ENCODE assay signal across 3 cellular contexts in the genomic region with DNA sequence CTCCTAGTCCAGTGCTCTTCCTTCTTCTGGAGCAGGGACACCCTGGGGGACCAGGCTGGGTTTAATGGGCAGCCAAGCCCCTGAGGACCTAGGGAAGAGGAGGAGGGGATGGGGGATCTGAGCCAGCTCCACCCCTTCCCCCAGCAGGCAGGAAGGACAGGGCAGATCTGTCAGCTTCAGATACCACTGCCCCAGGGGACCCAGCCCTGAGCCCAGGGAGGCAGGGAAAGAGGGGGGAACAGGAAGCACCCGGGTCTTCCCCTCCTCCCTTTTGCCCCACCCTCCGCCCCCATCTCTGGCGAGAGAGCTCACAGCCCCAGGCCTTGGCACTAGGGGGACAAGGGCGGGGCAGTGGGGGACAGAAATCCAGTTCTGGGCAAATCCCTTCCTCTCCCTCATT.
TF ChIP-seq lines count a peak whose summit lies in the region.

No MANE protein-coding gene starts in this region.

TF ChIP-seq in SK-N-SH, 30 proteins besides CTCF, POLR2A, EP300 and RAD21 (continues in another document):
- TF ChIP-seq TAF1 (IDR thresholded peaks at IDR 0.05; ENCODE audit: borderline replicate concordance, low read depth, low read length) (no peak), PBX3 (IDR thresholded peaks at IDR 0.05) (no peak), MEF2A (IDR thresholded peaks at IDR 0.05; ENCODE audit: borderline replicate concordance, low read depth) (no peak), JUND (IDR thresholded peaks at IDR 0.05) (no peak), MXI1 (IDR thresholded peaks at IDR 0.05; ENCODE audit: low read depth, low read length) (no peak), TEAD4 (IDR thresholded peaks at IDR 0.05; ENCODE audit: borderline replicate concordance, insufficient read depth) (no peak), POLR2AphosphoS5 (IDR thresholded peaks at IDR 0.05; ENCODE audit: low read depth, low read length) (no peak), EZH2phosphoT487 (IDR thresholded peaks at IDR 0.05; ENCODE audit: borderline replicate concordance, low read depth) (no peak), NRF1 (IDR thresholded peaks at IDR 0.05; ENCODE audit: low read depth, low read length) (no peak)
- TF ChIP-seq, protein P1, sequence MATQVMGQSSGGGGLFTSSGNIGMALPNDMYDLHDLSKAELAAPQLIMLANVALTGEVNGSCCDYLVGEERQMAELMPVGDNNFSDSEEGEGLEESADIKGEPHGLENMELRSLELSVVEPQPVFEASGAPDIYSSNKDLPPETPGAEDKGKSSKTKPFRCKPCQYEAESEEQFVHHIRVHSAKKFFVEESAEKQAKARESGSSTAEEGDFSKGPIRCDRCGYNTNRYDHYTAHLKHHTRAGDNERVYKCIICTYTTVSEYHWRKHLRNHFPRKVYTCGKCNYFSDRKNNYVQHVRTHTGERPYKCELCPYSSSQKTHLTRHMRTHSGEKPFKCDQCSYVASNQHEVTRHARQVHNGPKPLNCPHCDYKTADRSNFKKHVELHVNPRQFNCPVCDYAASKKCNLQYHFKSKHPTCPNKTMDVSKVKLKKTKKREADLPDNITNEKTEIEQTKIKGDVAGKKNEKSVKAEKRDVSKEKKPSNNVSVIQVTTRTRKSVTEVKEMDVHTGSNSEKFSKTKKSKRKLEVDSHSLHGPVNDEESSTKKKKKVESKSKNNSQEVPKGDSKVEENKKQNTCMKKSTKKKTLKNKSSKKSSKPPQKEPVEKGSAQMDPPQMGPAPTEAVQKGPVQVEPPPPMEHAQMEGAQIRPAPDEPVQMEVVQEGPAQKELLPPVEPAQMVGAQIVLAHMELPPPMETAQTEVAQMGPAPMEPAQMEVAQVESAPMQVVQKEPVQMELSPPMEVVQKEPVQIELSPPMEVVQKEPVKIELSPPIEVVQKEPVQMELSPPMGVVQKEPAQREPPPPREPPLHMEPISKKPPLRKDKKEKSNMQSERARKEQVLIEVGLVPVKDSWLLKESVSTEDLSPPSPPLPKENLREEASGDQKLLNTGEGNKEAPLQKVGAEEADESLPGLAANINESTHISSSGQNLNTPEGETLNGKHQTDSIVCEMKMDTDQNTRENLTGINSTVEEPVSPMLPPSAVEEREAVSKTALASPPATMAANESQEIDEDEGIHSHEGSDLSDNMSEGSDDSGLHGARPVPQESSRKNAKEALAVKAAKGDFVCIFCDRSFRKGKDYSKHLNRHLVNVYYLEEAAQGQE (IDR thresholded peaks at IDR 0.05; ENCODE audit: low read depth, low read length): no peak
- TF ChIP-seq, protein P2, sequence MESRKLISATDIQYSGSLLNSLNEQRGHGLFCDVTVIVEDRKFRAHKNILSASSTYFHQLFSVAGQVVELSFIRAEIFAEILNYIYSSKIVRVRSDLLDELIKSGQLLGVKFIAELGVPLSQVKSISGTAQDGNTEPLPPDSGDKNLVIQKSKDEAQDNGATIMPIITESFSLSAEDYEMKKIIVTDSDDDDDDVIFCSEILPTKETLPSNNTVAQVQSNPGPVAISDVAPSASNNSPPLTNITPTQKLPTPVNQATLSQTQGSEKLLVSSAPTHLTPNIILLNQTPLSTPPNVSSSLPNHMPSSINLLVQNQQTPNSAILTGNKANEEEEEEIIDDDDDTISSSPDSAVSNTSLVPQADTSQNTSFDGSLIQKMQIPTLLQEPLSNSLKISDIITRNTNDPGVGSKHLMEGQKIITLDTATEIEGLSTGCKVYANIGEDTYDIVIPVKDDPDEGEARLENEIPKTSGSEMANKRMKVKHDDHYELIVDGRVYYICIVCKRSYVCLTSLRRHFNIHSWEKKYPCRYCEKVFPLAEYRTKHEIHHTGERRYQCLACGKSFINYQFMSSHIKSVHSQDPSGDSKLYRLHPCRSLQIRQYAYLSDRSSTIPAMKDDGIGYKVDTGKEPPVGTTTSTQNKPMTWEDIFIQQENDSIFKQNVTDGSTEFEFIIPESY (IDR thresholded peaks at IDR 0.05; ENCODE audit: borderline replicate concordance, low read depth): no peak

TF ChIP-seq in SK-N-SH treated with all-trans-retinoic acid at 6 μM for 48 hours, 23 proteins besides CTCF, POLR2A, EP300 and RAD21:
- no peak for TF ChIP-seq ARNTL (CRISPR knock-in tag; IDR thresholded peaks at IDR 0.05; ENCODE audit: borderline replicate concordance, low read depth)
- TF ChIP-seq TCF4 (CRISPR knock-in tag; IDR thresholded peaks at IDR 0.05; ENCODE audit: borderline replicate concordance): no peak
- no peak for TF ChIP-seq ZFP30 (CRISPR knock-in tag; IDR thresholded peaks at IDR 0.05)
- no peak for TF ChIP-seq RARB (CRISPR knock-in tag; IDR thresholded peaks at IDR 0.05)
- no peak for TF ChIP-seq SNAI2 (CRISPR knock-in tag; IDR thresholded peaks at IDR 0.05)
- TF ChIP-seq ZNF565 (CRISPR knock-in tag; conservative IDR thresholded peaks at IDR 0.05; ENCODE audit: low read depth): no peak
- TF ChIP-seq BACH2 (CRISPR knock-in tag; IDR thresholded peaks at IDR 0.05; ENCODE audit: borderline replicate concordance): no peak
- TF ChIP-seq ISL1 (CRISPR knock-in tag; IDR thresholded peaks at IDR 0.05): no peak
- TF ChIP-seq PPARA (CRISPR knock-in tag; IDR thresholded peaks at IDR 0.05; ENCODE audit: borderline replicate concordance): no peak
- TF ChIP-seq TSHZ2 (CRISPR knock-in tag; IDR thresholded peaks at IDR 0.05): no peak
- TF ChIP-seq TOX (CRISPR knock-in tag; IDR thresholded peaks at IDR 0.05; ENCODE audit: borderline replicate concordance): no peak
- TF ChIP-seq ZFP3 (CRISPR knock-in tag; IDR thresholded peaks at IDR 0.05): no peak
- no peak for TF ChIP-seq ZNF70 (CRISPR knock-in tag; IDR thresholded peaks at IDR 0.05)
- TF ChIP-seq CREB5 (CRISPR knock-in tag; IDR thresholded peaks at IDR 0.05; ENCODE audit: low read depth): no peak
TF ChIP-seq in SK-N-SH treated with all-trans-retinoic acid at 6 μM for 48 hours: peak in this region for 0.

TF ChIP-seq in H1, 55 proteins besides CTCF, POLR2A, EP300 and RAD21:
- TF ChIP-seq BRCA1 (IDR thresholded peaks at IDR 0.05; ENCODE audit: low read depth, low read length): no peak
- TF ChIP-seq, protein P3, sequence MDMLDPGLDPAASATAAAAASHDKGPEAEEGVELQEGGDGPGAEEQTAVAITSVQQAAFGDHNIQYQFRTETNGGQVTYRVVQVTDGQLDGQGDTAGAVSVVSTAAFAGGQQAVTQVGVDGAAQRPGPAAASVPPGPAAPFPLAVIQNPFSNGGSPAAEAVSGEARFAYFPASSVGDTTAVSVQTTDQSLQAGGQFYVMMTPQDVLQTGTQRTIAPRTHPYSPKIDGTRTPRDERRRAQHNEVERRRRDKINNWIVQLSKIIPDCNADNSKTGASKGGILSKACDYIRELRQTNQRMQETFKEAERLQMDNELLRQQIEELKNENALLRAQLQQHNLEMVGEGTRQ (IDR thresholded peaks at IDR 0.05; ENCODE audit: low read length): no peak
- TF ChIP-seq POLR2AphosphoS5 (IDR thresholded peaks at IDR 0.05; ENCODE audit: low read depth, low read length): no peak
- TF ChIP-seq RFX5 (IDR thresholded peaks at IDR 0.05; ENCODE audit: borderline replicate concordance, low read depth, low read length): no peak
- no peak for TF ChIP-seq EGR1 (IDR thresholded peaks at IDR 0.05; ENCODE audit: borderline replicate concordance, low read depth, low read length)
- no peak for TF ChIP-seq SIRT6 (IDR thresholded peaks at IDR 0.05; ENCODE audit: low read length)
- TF ChIP-seq FOSL1 (IDR thresholded peaks at IDR 0.05; ENCODE audit: insufficient read depth, low read depth, low read length): no peak
- no peak for TF ChIP-seq SUZ12 (IDR thresholded peaks at IDR 0.05; ENCODE audit: low read length)
- no peak for TF ChIP-seq SAP30 (IDR thresholded peaks at IDR 0.05; ENCODE audit: insufficient read depth, insufficient replicate concordance, low read length)
- no peak for TF ChIP-seq TAF7 (optimal IDR thresholded peaks at IDR 0.05; ENCODE audit: borderline replicate concordance, low read depth, low read length)
- no peak for TF ChIP-seq SIN3A (conservative IDR thresholded peaks at IDR 0.05 in 1 of 2, IDR thresholded peaks at IDR 0.05 in 1 of 2; ENCODE audit: low read depth in 1 of 2, low read length in 2 of 2)
- TF ChIP-seq PHF8 (conservative IDR thresholded peaks at IDR 0.05; ENCODE audit: low read depth, low read length): no peak
- no peak for TF ChIP-seq TBP (IDR thresholded peaks at IDR 0.05; ENCODE audit: low read depth, low read length)
- TF ChIP-seq YY1 (IDR thresholded peaks at IDR 0.05; ENCODE audit: low read depth, low read length): no peak
- TF ChIP-seq CREB1 (IDR thresholded peaks at IDR 0.05): no peak
- no peak for TF ChIP-seq KDM1A (IDR thresholded peaks at IDR 0.05; ENCODE audit: borderline replicate concordance, low read length)
- no peak for TF ChIP-seq BACH1 (IDR thresholded peaks at IDR 0.05; ENCODE audit: low read length)
- TF ChIP-seq ATF3 (IDR thresholded peaks at IDR 0.05; ENCODE audit: insufficient read depth, low read depth, low read length): no peak
- TF ChIP-seq, protein P4, sequence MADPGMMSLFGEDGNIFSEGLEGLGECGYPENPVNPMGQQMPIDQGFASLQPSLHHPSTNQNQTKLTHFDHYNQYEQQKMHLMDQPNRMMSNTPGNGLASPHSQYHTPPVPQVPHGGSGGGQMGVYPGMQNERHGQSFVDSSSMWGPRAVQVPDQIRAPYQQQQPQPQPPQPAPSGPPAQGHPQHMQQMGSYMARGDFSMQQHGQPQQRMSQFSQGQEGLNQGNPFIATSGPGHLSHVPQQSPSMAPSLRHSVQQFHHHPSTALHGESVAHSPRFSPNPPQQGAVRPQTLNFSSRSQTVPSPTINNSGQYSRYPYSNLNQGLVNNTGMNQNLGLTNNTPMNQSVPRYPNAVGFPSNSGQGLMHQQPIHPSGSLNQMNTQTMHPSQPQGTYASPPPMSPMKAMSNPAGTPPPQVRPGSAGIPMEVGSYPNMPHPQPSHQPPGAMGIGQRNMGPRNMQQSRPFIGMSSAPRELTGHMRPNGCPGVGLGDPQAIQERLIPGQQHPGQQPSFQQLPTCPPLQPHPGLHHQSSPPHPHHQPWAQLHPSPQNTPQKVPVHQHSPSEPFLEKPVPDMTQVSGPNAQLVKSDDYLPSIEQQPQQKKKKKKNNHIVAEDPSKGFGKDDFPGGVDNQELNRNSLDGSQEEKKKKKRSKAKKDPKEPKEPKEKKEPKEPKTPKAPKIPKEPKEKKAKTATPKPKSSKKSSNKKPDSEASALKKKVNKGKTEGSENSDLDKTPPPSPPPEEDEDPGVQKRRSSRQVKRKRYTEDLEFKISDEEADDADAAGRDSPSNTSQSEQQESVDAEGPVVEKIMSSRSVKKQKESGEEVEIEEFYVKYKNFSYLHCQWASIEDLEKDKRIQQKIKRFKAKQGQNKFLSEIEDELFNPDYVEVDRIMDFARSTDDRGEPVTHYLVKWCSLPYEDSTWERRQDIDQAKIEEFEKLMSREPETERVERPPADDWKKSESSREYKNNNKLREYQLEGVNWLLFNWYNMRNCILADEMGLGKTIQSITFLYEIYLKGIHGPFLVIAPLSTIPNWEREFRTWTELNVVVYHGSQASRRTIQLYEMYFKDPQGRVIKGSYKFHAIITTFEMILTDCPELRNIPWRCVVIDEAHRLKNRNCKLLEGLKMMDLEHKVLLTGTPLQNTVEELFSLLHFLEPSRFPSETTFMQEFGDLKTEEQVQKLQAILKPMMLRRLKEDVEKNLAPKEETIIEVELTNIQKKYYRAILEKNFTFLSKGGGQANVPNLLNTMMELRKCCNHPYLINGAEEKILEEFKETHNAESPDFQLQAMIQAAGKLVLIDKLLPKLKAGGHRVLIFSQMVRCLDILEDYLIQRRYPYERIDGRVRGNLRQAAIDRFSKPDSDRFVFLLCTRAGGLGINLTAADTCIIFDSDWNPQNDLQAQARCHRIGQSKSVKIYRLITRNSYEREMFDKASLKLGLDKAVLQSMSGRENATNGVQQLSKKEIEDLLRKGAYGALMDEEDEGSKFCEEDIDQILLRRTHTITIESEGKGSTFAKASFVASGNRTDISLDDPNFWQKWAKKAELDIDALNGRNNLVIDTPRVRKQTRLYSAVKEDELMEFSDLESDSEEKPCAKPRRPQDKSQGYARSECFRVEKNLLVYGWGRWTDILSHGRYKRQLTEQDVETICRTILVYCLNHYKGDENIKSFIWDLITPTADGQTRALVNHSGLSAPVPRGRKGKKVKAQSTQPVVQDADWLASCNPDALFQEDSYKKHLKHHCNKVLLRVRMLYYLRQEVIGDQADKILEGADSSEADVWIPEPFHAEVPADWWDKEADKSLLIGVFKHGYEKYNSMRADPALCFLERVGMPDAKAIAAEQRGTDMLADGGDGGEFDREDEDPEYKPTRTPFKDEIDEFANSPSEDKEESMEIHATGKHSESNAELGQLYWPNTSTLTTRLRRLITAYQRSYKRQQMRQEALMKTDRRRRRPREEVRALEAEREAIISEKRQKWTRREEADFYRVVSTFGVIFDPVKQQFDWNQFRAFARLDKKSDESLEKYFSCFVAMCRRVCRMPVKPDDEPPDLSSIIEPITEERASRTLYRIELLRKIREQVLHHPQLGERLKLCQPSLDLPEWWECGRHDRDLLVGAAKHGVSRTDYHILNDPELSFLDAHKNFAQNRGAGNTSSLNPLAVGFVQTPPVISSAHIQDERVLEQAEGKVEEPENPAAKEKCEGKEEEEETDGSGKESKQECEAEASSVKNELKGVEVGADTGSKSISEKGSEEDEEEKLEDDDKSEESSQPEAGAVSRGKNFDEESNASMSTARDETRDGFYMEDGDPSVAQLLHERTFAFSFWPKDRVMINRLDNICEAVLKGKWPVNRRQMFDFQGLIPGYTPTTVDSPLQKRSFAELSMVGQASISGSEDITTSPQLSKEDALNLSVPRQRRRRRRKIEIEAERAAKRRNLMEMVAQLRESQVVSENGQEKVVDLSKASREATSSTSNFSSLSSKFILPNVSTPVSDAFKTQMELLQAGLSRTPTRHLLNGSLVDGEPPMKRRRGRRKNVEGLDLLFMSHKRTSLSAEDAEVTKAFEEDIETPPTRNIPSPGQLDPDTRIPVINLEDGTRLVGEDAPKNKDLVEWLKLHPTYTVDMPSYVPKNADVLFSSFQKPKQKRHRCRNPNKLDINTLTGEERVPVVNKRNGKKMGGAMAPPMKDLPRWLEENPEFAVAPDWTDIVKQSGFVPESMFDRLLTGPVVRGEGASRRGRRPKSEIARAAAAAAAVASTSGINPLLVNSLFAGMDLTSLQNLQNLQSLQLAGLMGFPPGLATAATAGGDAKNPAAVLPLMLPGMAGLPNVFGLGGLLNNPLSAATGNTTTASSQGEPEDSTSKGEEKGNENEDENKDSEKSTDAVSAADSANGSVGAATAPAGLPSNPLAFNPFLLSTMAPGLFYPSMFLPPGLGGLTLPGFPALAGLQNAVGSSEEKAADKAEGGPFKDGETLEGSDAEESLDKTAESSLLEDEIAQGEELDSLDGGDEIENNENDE (IDR thresholded peaks at IDR 0.05; ENCODE audit: insufficient replicate concordance, low read length): no peak
- no peak for TF ChIP-seq MAX (IDR thresholded peaks at IDR 0.05)
